Comparison of ENCODE assay signal across 7 cellular contexts in genomic region chr2:91527491-91528031, GRCh38.
DNase-seq lines count a peak whose midpoint lies in the region; ATAC-seq and TF ChIP-seq lines count a peak whose summit lies in the region.
"Not testable (repeated sequence)": the region's sequence is repeated elsewhere in the genome, so short reads cannot be mapped to it uniquely, and the experiment has no call there.

No MANE protein-coding gene starts in this region.

- ATAC-seq in Right ventricle myocardium superior (ENCODE audit: poor library complexity); lower lobe of right lung: not testable (repeated sequence)

- DNase-seq in Peyer's patch, result peak in 2 of 3 donors; percentile 41 to 44
- DNase-seq in ecto neural progenitor cell (ENCODE audit: low spot score), result peak; percentile 38
- DNase-seq in Right ventricle myocardium superior, result peak; percentile 47
- peak; percentile 51 for DNase-seq in islet precursor cell
- peak; percentile 56 for DNase-seq in lower lobe of right lung
- DNase-seq in posterior cingulate gyrus, result peak in 7 of 10 donors; percentile 8 to 88 (median 40)
- DNase-seq in suprapubic skin (ENCODE audit: low spot score in 2 of 2), result peak; percentile 66 to 84

- not testable (repeated sequence) for TF ChIP-seq CTCF in Peyer's patch (IDR thresholded peaks at IDR 0.05); lower lobe of right lung (IDR thresholded peaks at IDR 0.05); suprapubic skin (IDR thresholded peaks at IDR 0.05)

- intact Hi-C loops in Right ventricle myocardium superior (cut with DNase I); lower lobe of right lung (cut with DNase I); posterior cingulate gyrus (cut with DNase I): not testable (repeated sequence)

- H3K4me1 ChIP-seq in Peyer's patch, lower lobe of right lung, suprapubic skin: not testable (repeated sequence)

- not testable (repeated sequence) for H3K36me3 ChIP-seq in Peyer's patch, lower lobe of right lung, suprapubic skin

- TF ChIP-seq EP300 in suprapubic skin (IDR thresholded peaks at IDR 0.05), result not testable (repeated sequence)

- not testable (repeated sequence) for TF ChIP-seq POLR2A in Peyer's patch (IDR thresholded peaks at IDR 0.05); suprapubic skin (IDR thresholded peaks at IDR 0.05)

- not testable (repeated sequence) for H3K27ac ChIP-seq in Peyer's patch, lower lobe of right lung, suprapubic skin

- WGBS in suprapubic skin, result 83% methylated on average over 3 of the region's 7 CpGs

- H3K4me3 ChIP-seq in Peyer's patch, lower lobe of right lung, suprapubic skin: not testable (repeated sequence)

- not testable (repeated sequence) for H3K9me3 ChIP-seq in Peyer's patch, lower lobe of right lung, suprapubic skin

- H3K27me3 ChIP-seq in Peyer's patch; lower lobe of right lung (ENCODE audit: low read depth); suprapubic skin: not testable (repeated sequence)
